ENCODE assay signal across 23 cellular contexts in the genomic region with DNA sequence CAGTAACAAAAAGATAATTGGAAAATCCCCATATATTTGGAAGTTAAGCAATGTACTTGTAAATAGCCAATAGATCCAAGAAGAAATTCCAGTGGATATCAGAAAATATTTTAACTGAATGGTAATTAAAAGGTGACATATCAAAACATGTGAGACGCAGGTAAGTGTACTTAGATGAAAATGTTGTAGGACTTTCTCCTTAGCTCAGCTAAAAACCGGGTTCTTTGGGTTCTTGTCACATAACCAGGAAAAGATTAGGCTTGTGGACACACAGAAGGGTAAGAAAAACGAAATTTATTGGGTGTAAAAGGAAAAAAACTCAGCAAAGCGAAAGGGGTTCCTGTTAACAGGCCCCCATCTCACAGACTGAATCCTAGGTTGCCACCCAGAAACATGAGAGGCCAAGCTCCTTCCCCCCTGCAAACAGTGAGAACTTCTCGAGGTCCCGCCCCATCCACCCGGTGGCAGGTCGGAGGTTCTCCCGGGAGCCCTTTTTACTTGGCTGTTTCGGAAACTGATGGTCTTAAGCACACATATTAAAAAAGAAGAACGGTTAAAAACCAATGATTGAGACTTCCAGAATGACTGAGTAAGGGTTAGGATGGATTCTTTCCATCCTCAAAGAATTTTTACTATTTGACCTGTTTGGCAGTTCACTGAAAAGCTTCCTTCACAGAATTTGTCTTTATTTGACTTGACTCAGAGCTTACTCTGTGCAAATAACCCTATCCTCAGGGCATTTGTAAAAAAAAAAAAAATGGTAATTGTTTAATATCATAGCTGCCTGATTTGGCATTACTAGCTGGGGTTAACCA. TPM values are rescaled to one million over a fixed set of nuclear protein-coding genes. Genes with fewer than 3 reads are reported as not detected.
"Had no signal": no experiment of that assay in that cellular context is flagged by ENCODE, and none has a peak within 500 bp of the region (broad histone marks: within the 10 kb centered on the region; RNA-seq: fewer than 3 reads in every experiment).

No MANE protein-coding gene starts in this region.

- H3K27ac Mint-ChIP-seq: activated naive CD8-positive, alpha-beta T cell treated with anti-CD3 and anti-CD28 coated beads, Interleukin-2, amount 50 U/mL, for 24 hours; activated T-helper 1 cell treated with anti-CD3 and anti-CD28 coated beads, Interleukin-12 subunit alpha, Interleukin-12 subunit beta, Interleukin-2, Interleukin-4 antibody, amounts not matched to agents 30 ng/mL and 10 ng/mL and 1 ng/mL, durations not matched to agents 14 hours and 24 hours and 36 hours; nephron progenitor cell; stimulated activated naive CD8-positive, alpha-beta T cell treated with anti-CD3 and anti-CD28 coated beads, Interleukin-15, Interleukin-2, amounts not matched to agents 100 ng/mL and 50 ng/mL, for 24 hours; T-helper 2 cell treated with Interferon-gamma antibody and Interleukin-4, amounts not matched to agents 5 μg/mL and 100 μg/mL, for 36 hours had no signal

- ATAC-seq: activated naive CD8-positive, alpha-beta T cell treated with anti-CD3 and anti-CD28 coated beads, Interleukin-2, amount 50 U/mL, for 24 hours; esophagus mucosa had no signal

- H3K4me3 Mint-ChIP-seq: activated naive CD8-positive, alpha-beta T cell treated with anti-CD3 and anti-CD28 coated beads, Interleukin-2, amount 50 U/mL, for 24 hours; activated T-helper 1 cell treated with anti-CD3 and anti-CD28 coated beads, Interleukin-12 subunit alpha, Interleukin-12 subunit beta, Interleukin-2, Interleukin-4 antibody, amounts not matched to agents 30 ng/mL and 10 ng/mL and 1 ng/mL, durations not matched to agents 14 hours and 24 hours and 36 hours; central memory CD8-positive, alpha-beta T cell; nephron progenitor cell; stimulated activated naive CD8-positive, alpha-beta T cell treated with anti-CD3 and anti-CD28 coated beads, Interleukin-15, Interleukin-2, amounts not matched to agents 100 ng/mL and 50 ng/mL, for 24 hours; T-helper 2 cell treated with Interferon-gamma antibody and Interleukin-4, amounts not matched to agents 5 μg/mL and 100 μg/mL, for 36 hours had no signal

- H3K27me3 ChIP-seq: upper lobe of left lung had no signal

- H3K4me1 ChIP-seq: left ventricle myocardium inferior, upper lobe of left lung had no signal

- DNase-seq: activated CD4-positive, alpha-beta T cell treated with anti-CD3 and anti-CD28 coated beads, Interleukin-2, amount 50 U/mL, for 4 hours; activated CD4-positive, CD25-positive, alpha-beta regulatory T cell treated with anti-CD3 and anti-CD28 coated beads, Interleukin-2, amount 50 U/mL, for 72 hours; activated naive CD4-positive, alpha-beta T cell treated with Interleukin-2 at 50 U/mL for 16 hours; activated naive CD8-positive, alpha-beta T cell treated with anti-CD3 and anti-CD28 coated beads, Interleukin-2, amount 50 U/mL, for 24 hours; head of caudate nucleus; left ventricle myocardium inferior; mesendoderm; nephron progenitor cell; stimulated activated CD4-positive, alpha-beta T cell treated with anti-CD3 and anti-CD28 coated beads, Interleukin-12 subunit alpha, Interleukin-12 subunit beta, amount 100 ng/mL, for 4 hours; stimulated activated CD4-positive, alpha-beta T cell treated with anti-CD3 and anti-CD28 coated beads, Interleukin-2, amount 100 ng/mL, for 48 hours; stimulated activated CD8-positive, alpha-beta memory T cell treated with anti-CD3 and anti-CD28 coated beads, Interleukin-4, amount 100 ng/mL, for 48 hours; SW 1271 had no signal

- H3K36me3 ChIP-seq: left ventricle myocardium inferior, upper lobe of left lung had no signal

- H3K4me3 ChIP-seq: left ventricle myocardium inferior, upper lobe of left lung had no signal

- H3K9me3 ChIP-seq: left ventricle myocardium inferior, upper lobe of left lung had no signal

- H3K27ac ChIP-seq: left ventricle myocardium inferior, upper lobe of left lung had no signal

- H3K9me3 Mint-ChIP-seq: activated naive CD8-positive, alpha-beta T cell treated with anti-CD3 and anti-CD28 coated beads, Interleukin-2, amount 50 U/mL, for 24 hours; activated T-helper 1 cell treated with anti-CD3 and anti-CD28 coated beads, Interleukin-12 subunit alpha, Interleukin-12 subunit beta, Interleukin-2, Interleukin-4 antibody, amounts not matched to agents 30 ng/mL and 10 ng/mL and 1 ng/mL, durations not matched to agents 14 hours and 24 hours and 36 hours; central memory CD8-positive, alpha-beta T cell; stimulated activated naive CD8-positive, alpha-beta T cell treated with anti-CD3 and anti-CD28 coated beads, Interleukin-15, Interleukin-2, amounts not matched to agents 100 ng/mL and 50 ng/mL, for 24 hours; T-helper 2 cell treated with Interferon-gamma antibody and Interleukin-4, amounts not matched to agents 5 μg/mL and 100 μg/mL, for 36 hours had no signal

RNA-seq across cellular contexts. Expression of a gene that starts 3.1 kb away (rescaled TPM):
- total RNA-seq: activated T-helper 1 cell treated with anti-CD3 and anti-CD28 coated beads, Interleukin-12 subunit alpha, Interleukin-12 subunit beta, Interleukin-2, Interleukin-4 antibody, amounts not matched to agents 30 ng/mL and 10 ng/mL and 1 ng/mL, durations not matched to agents 14 hours and 24 hours and 36 hours; dermis microvascular lymphatic vessel endothelial cell; esophagus mucosa; fibroblast of villous mesenchyme; left ventricle myocardium inferior; osteoblast; pulmonary artery endothelial cell; temporal lobe; upper lobe of left lung had no signal

RNA-seq across cellular contexts. Expression of a gene that starts 13.7 kb away (rescaled TPM):
- total RNA-seq: dermis microvascular lymphatic vessel endothelial cell, esophagus mucosa, fibroblast of villous mesenchyme, osteoblast, pulmonary artery endothelial cell had no signal
